16 cellular contexts compared by ENCODE assay signal in genomic region chr11:2562897-2563215, GRCh38.
DNase-seq lines count a peak whose midpoint lies in the region; ATAC-seq and TF ChIP-seq lines count a peak whose summit lies in the region.
"Had no signal": no experiment of that assay in that cellular context is flagged by ENCODE, and none has a peak within 500 bp of the region (broad histone marks: within the 10 kb centered on the region; RNA-seq: fewer than 3 reads in every experiment).

No MANE protein-coding gene starts in this region.

- POLR2A ChIA-PET in WTC11 (lab: Charles Lee): no interaction called here

- no peaks in the 10 kb centered on the region for H3K27me3 ChIP-seq in BLaER1 treated with 17β-estradiol and CSF1 and Interleukin-3, amounts not matched to agents 10 nM and 100 nM

- H3K4me3 Mint-ChIP-seq in WTC11 (no peak overlapping the region), glutamatergic neuron (ENCODE audit: unreplicated experiment) (no peak overlapping the region), neural crest cell (no peak overlapping the region), Calu3 (ENCODE audit: low read depth, unreplicated experiment) (no peak overlapping the region)
- H3K4me3 Mint-ChIP-seq: B cell; CD14-positive monocyte; CD8-positive, alpha-beta T cell; HFFc6 had no signal

- ATAC-seq in WTC11 (no peak), GM19463 (IDR thresholded peaks at IDR 0.05; ENCODE audit: unreplicated experiment) (no peak)
- ATAC-seq: CD8-positive, alpha-beta T cell had no signal

- H3K36me3 Mint-ChIP-seq in WTC11 (no peaks in the 10 kb centered on the region), glutamatergic neuron (ENCODE audit: unreplicated experiment) (peaks cover 4% of the 10 kb centered on the region), neural crest cell (ENCODE audit: low read depth) (no peaks in the 10 kb centered on the region), Calu3 (ENCODE audit: insufficient read depth, unreplicated experiment) (no peaks in the 10 kb centered on the region)

- intact Hi-C loops in Calu3 (cut with micrococcal nuclease; ENCODE audit: unreplicated experiment): no loop called here

- H3K9me3 Mint-ChIP-seq in WTC11 (peaks cover 4% of the 10 kb centered on the region; the same call in 1 of the 2 replicates), glutamatergic neuron (ENCODE audit: unreplicated experiment) (peaks cover 4% of the 10 kb centered on the region), neural crest cell (no peaks in the 10 kb centered on the region), Calu3 (ENCODE audit: low read depth, unreplicated experiment) (no peaks in the 10 kb centered on the region)
- H3K9me3 Mint-ChIP-seq: CD8-positive, alpha-beta T cell; HFFc6 had no signal

- H3K4me2 ChIP-seq in BLaER1 treated with 17β-estradiol and CSF1 and Interleukin-3, amounts not matched to agents 10 nM and 100 nM: peak overlapping the region; percentile 53 to 89 (median 72); a peak in 21 of 22 replicates

- H3K9ac ChIP-seq in BLaER1 treated with 17β-estradiol and CSF1 and Interleukin-3, amounts not matched to agents 10 nM and 100 nM: peak overlapping the region in 9 of 11 experiments; percentile 38 to 76 (median 67); a peak in 13 of 22 replicates

- H4K20me1 ChIP-seq in BLaER1 treated with 17β-estradiol and CSF1 and Interleukin-3, amounts not matched to agents 10 nM and 100 nM: peaks cover 0 to 6% (median 0%) of the 10 kb centered on the region in 11 experiments; a peak in 1 of 22 replicates

- no peak overlapping the region for H3K4me3 ChIP-seq in BLaER1 treated with 17β-estradiol and CSF1 and Interleukin-3, amounts not matched to agents 10 nM and 100 nM

- TF ChIP-seq CTCF in WTC11 (IDR thresholded peaks at IDR 0.05): no peak
- TF ChIP-seq CTCF in glutamatergic neuron (IDR thresholded peaks at IDR 0.05; ENCODE audit: partially characterized antibody, unreplicated experiment): no peak
- no peak for TF ChIP-seq CTCF in neural crest cell (conservative IDR thresholded peaks at IDR 0.05)
- TF ChIP-seq CTCF in Calu3 (IDR thresholded peaks at IDR 0.05; ENCODE audit: unreplicated experiment): no peak

- H3K27ac Mint-ChIP-seq in WTC11: no peak overlapping the region
- peak overlapping the region; percentile 14 for H3K27ac Mint-ChIP-seq in glutamatergic neuron (ENCODE audit: unreplicated experiment)
- peak overlapping the region; percentile 7 for H3K27ac Mint-ChIP-seq in neural crest cell (ENCODE audit: unreplicated experiment)
- H3K27ac Mint-ChIP-seq in Calu3 (ENCODE audit: unreplicated experiment): no peak overlapping the region
- H3K27ac Mint-ChIP-seq: B cell; CD14-positive monocyte; CD8-positive, alpha-beta T cell; HFFc6 had no signal

- peaks cover 0 to 7% (median 2%) of the 10 kb centered on the region in 11 experiments; a peak in 8 of 22 replicates for H3K9me3 ChIP-seq in BLaER1 treated with 17β-estradiol and CSF1 and Interleukin-3, amounts not matched to agents 10 nM and 100 nM (replicated peaks in 1 of 11)

- H3K27me3 Mint-ChIP-seq in WTC11 (ENCODE audit: low read depth) (peaks cover 78% of the 10 kb centered on the region), glutamatergic neuron (ENCODE audit: unreplicated experiment) (peaks cover 2% of the 10 kb centered on the region), neural crest cell (ENCODE audit: low read depth) (no peaks in the 10 kb centered on the region), Calu3 (ENCODE audit: unreplicated experiment) (no peaks in the 10 kb centered on the region)
- H3K27me3 Mint-ChIP-seq: B cell had no signal

- CTCF ChIA-PET in WTC11 (lab: Charles Lee) (interaction anchor here (2.0 kb wide), 1 partner anchor 329 kb away, joined by 7 read pairs; no protein-coding TSS in a partner anchor), Calu3 (lab: Charles Lee) (no interaction called here)

- peak; percentile 2 for DNase-seq in WTC11 (ENCODE audit: low spot score)
- DNase-seq in glutamatergic neuron: no peak
- no peak for DNase-seq in neural crest cell (ENCODE audit: low read depth, low spot score)
- no peak for DNase-seq in NCI-H510A (lab: John Stamatoyannopoulos, UW)
- DNase-seq in Calu3: no peak
- DNase-seq: CD8-positive, alpha-beta T cell; COR-L47; DMS53; GF-D8; HCEC 1CT; HFFc6 had no signal

- peak overlapping the region in 9 of 11 experiments; percentile 70 to 87 (median 81); a peak in 18 of 22 replicates for H3K27ac ChIP-seq in BLaER1 treated with 17β-estradiol and CSF1 and Interleukin-3, amounts not matched to agents 10 nM and 100 nM
- H3K27ac ChIP-seq: HL-60 had no signal

- H3K4me1 Mint-ChIP-seq in WTC11 (no peaks in the 10 kb centered on the region), glutamatergic neuron (ENCODE audit: low read depth, unreplicated experiment) (peaks cover 4% of the 10 kb centered on the region), neural crest cell (peaks cover 13% of the 10 kb centered on the region), Calu3 (ENCODE audit: low read depth, unreplicated experiment) (no peaks in the 10 kb centered on the region)

- H3K4me1 ChIP-seq in BLaER1 treated with 17β-estradiol and CSF1 and Interleukin-3, amounts not matched to agents 10 nM and 100 nM: peaks cover 66 to 89% (median 80%) of the 10 kb centered on the region in 10 experiments

- H3K36me3 ChIP-seq in BLaER1 treated with 17β-estradiol and CSF1 and Interleukin-3, amounts not matched to agents 10 nM and 100 nM: no peaks in the 10 kb centered on the region

- no TSS peak for BruUV-seq in Calu3 (replicated peaks; lab: Mats Ljungman, UMichigan)

TF ChIP-seq in WTC11, 78 proteins besides CTCF, POLR2A, EP300 and RAD21:
- TF ChIP-seq ZSCAN18 (CRISPR knock-in tag; IDR thresholded peaks at IDR 0.05) (no peak), ZNF512 (CRISPR knock-in tag; IDR thresholded peaks at IDR 0.05; ENCODE audit: borderline replicate concordance) (no peak), NR2C2 (CRISPR knock-in tag; IDR thresholded peaks at IDR 0.05) (no peak)
- TF ChIP-seq, protein P1, sequence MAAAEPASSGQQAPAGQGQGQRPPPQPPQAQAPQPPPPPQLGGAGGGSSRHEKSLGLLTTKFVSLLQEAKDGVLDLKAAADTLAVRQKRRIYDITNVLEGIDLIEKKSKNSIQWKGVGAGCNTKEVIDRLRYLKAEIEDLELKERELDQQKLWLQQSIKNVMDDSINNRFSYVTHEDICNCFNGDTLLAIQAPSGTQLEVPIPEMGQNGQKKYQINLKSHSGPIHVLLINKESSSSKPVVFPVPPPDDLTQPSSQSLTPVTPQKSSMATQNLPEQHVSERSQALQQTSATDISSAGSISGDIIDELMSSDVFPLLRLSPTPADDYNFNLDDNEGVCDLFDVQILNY (CRISPR knock-in tag; IDR thresholded peaks at IDR 0.05): no peak
- TF ChIP-seq, protein P2, sequence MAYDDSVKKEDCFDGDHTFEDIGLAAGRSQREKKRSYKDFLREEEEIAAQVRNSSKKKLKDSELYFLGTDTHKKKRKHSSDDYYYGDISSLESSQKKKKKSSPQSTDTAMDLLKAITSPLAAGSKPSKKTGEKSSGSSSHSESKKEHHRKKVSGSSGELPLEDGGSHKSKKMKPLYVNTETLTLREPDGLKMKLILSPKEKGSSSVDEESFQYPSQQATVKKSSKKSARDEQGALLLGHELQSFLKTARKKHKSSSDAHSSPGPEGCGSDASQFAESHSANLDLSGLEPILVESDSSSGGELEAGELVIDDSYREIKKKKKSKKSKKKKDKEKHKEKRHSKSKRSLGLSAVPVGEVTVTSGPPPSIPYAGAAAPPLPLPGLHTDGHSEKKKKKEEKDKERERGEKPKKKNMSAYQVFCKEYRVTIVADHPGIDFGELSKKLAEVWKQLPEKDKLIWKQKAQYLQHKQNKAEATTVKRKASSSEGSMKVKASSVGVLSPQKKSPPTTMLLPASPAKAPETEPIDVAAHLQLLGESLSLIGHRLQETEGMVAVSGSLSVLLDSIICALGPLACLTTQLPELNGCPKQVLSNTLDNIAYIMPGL (CRISPR knock-in tag; IDR thresholded peaks at IDR 0.05): no peak

Comparison
In these comparisons a context has a peak if more than half of its experiments do, and no peak if none do; other contexts are left out.
1. H3K27ac Mint-ChIP-seq: peak in glutamatergic neuron (single experiment) and neural crest cell (single experiment); none in WTC11 (single experiment) and Calu3 (single experiment).